15 cellular contexts compared by ENCODE assay signal in the genomic region with DNA sequence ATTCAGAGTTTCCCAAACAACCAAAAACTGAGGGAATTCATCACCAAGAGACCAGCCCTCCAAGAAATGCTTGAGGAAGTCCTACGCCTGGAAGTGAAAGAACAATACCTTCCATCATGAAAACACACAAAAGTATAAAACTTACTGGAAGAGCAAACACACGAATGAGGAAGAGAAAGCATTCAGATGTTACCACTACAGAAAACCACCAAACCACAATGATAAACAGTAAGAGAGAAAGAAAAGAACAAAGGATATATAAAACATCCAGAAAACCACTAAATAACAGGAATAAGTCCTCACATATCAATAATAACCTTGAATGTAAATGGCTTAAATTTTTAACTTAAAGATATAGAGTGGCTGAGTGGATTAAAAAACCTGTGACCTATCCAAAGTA. TPM values are rescaled to one million over a fixed set of nuclear protein-coding genes. Genes with fewer than 3 reads are reported as not detected.
DNase-seq lines count a peak whose midpoint lies in the region; ATAC-seq, FAIRE-seq and TF ChIP-seq lines count a peak whose summit lies in the region.
"Had no signal": no experiment of that assay in that cellular context is flagged by ENCODE, and none has a peak within 500 bp of the region (broad histone marks: within the 10 kb centered on the region; RNA-seq: fewer than 3 reads in every experiment).

No MANE protein-coding gene starts in this region.

- TF ChIP-seq CTCF in DOHH2 (IDR thresholded peaks at IDR 0.05; ENCODE audit: low read depth, low read length, poor library complexity, severe bottlenecking) (no peak), KMS-11 (conservative IDR thresholded peaks at IDR 0.05; ENCODE audit: low read depth, low read length) (no peak), GM12878 (IDR thresholded peaks at IDR 0.05 in 2 of 3, conservative IDR thresholded peaks at IDR 0.05 in 1 of 3; ENCODE audit: control insufficient read depth in 2 of 3, extremely low read depth in 1 of 3, insufficient read depth in 1 of 3, low read depth in 3 of 3, low read length in 3 of 3) (no peak), dorsolateral prefrontal cortex (IDR thresholded peaks at IDR 0.05 in 54 of 56, conservative IDR thresholded peaks at IDR 0.05 in 2 of 56; ENCODE audit: low read depth in 1 of 56, partially characterized antibody in 56 of 56) (no peak)

- BruUV-seq in GM12878 (replicated peaks; lab: Mats Ljungman, UMichigan), result no TSS peak

- ATAC-seq in GM21529 (IDR thresholded peaks at IDR 0.05; ENCODE audit: unreplicated experiment), result peak; percentile 65
- peak; percentile 39; the same call in 2 of the 3 replicates for ATAC-seq in GM12878
- ATAC-seq: naive thymus-derived CD8-positive, alpha-beta T cell had no signal

- 5% methylated on average over 2 of the region's 2 CpGs for WGBS in GM12878 (ENCODE audit: insufficient coverage, insufficient replicate concordance, low lambda C conversion rate, missing lambda C conversion rate)

- TF ChIP-seq POLR2A in GM12878 (IDR thresholded peaks at IDR 0.05; ENCODE audit: low read depth, low read length), result no peak

- H3K9ac ChIP-seq in KMS-11, result no peak overlapping the region
- H3K9ac ChIP-seq in GM12878 (ENCODE audit: control insufficient read depth, insufficient read depth, low read length), result no peak overlapping the region
- H3K9ac ChIP-seq: SK-N-SH had no signal

- POLR2A ChIA-PET in GM12878 (lab: Charles Lee), result no interaction called here
- POLR2A ChIA-PET in activated CD4-positive, alpha-beta memory T cell treated with anti-CD3 and anti-CD28 coated beads for 36 hours (lab: Charles Lee), result no interaction called here

- SMC1A ChIA-PET in GM12878 (lab: Charles Lee; ENCODE audit: uncharacterized antibody, unreplicated experiment), result no interaction called here

- H3K36me3 ChIP-seq in DOHH2 (ENCODE audit: control insufficient read depth, low read length) (no peaks in the 10 kb centered on the region), KMS-11 (ENCODE audit: insufficient read depth) (no peaks in the 10 kb centered on the region), GM12878 (ENCODE audit: control insufficient read depth in 2 of 2, insufficient read depth in 2 of 2, low read length in 1 of 2) (no peaks in the 10 kb centered on the region)
- H3K36me3 ChIP-seq: suprapubic skin had no signal

- peaks cover 12% of the 10 kb centered on the region for H3K4me1 ChIP-seq in DOHH2 (ENCODE audit: control insufficient read depth, low read length)
- H3K4me1 ChIP-seq in KMS-11 (ENCODE audit: low read depth, poor library complexity, severe bottlenecking), result peaks cover 12% of the 10 kb centered on the region
- H3K4me1 ChIP-seq in GM12878 (ENCODE audit: control insufficient read depth, insufficient read depth, low read length), result peaks cover 5% of the 10 kb centered on the region

- DNase-seq in GM12878 (ENCODE audit: low read depth, low spot score) (no peak), dorsolateral prefrontal cortex (no peak), ureter (ENCODE audit: low spot score) (no peak), HK-2 (ENCODE audit: unreplicated experiment) (no peak)
- DNase-seq in activated CD4-positive, alpha-beta memory T cell treated with anti-CD3 and anti-CD28 coated beads for 36 hours, result no peak
- DNase-seq: activated CD8-positive, alpha-beta memory T cell treated with anti-CD3 and anti-CD28 coated beads, Interleukin-2, amount 50 U/mL, for 4 hours; naive thymus-derived CD8-positive, alpha-beta T cell; NCI-H2081; SK-N-SH; stimulated activated CD4-positive, alpha-beta T cell treated with anti-CD3 and anti-CD28 coated beads, Interleukin-1b, Interleukin-23, amount 100 ng/mL, for 48 hours had no signal

- peaks cover 6% of the 10 kb centered on the region for H3K27me3 ChIP-seq in DOHH2 (ENCODE audit: control insufficient read depth, low read length)
- no peaks in the 10 kb centered on the region for H3K27me3 ChIP-seq in KMS-11 (ENCODE audit: insufficient read depth, low read depth)
- no peaks in the 10 kb centered on the region for H3K27me3 ChIP-seq in GM12878 (replicated peaks in 1 of 2; ENCODE audit: control insufficient read depth in 2 of 2, insufficient read depth in 2 of 2, low read length in 1 of 2)
- no peaks in the 10 kb centered on the region for H3K27me3 ChIP-seq in dorsolateral prefrontal cortex
- H3K27me3 ChIP-seq: suprapubic skin had no signal

- no peaks in the 10 kb centered on the region for H3K4me1 Mint-ChIP-seq in activated CD4-positive, alpha-beta memory T cell treated with anti-CD3 and anti-CD28 coated beads for 36 hours (ENCODE audit: low read depth)

- no peak overlapping the region for H3K27ac Mint-ChIP-seq in activated CD4-positive, alpha-beta memory T cell treated with anti-CD3 and anti-CD28 coated beads for 36 hours
- H3K27ac Mint-ChIP-seq: naive thymus-derived CD8-positive, alpha-beta T cell had no signal

- CTCF ChIA-PET in GM12878 (lab: Yijun Ruan, JAX), result no interaction called here
- CTCF ChIA-PET in activated CD4-positive, alpha-beta memory T cell treated with anti-CD3 and anti-CD28 coated beads for 36 hours (lab: Charles Lee), result no interaction called here

- TF ChIP-seq EP300 in GM12878 (IDR thresholded peaks at IDR 0.05; ENCODE audit: borderline replicate concordance in 1 of 2, control insufficient read depth in 1 of 2, low read depth in 2 of 2, low read length in 2 of 2), result no peak

- H3K4me2 ChIP-seq in DOHH2 (ENCODE audit: low read length) (peak overlapping the region; percentile 16; the same call in 1 of the 2 replicates), KMS-11 (peak overlapping the region; percentile 29), GM12878 (ENCODE audit: control insufficient read depth, insufficient read depth) (peak overlapping the region; percentile 22; the same call in 1 of the 2 replicates)
- H3K4me2 ChIP-seq: SK-N-SH had no signal

- no peaks in the 10 kb centered on the region for H3K36me3 Mint-ChIP-seq in activated CD4-positive, alpha-beta memory T cell treated with anti-CD3 and anti-CD28 coated beads for 36 hours

- TF ChIP-seq RAD21 in GM12878 (IDR thresholded peaks at IDR 0.05; ENCODE audit: insufficient read depth, low read depth, low read length), result no peak

- FAIRE-seq in GM12878 (lab: Jason Lieb, UNC), result peak; percentile 80
- FAIRE-seq: colon had no signal

- in situ Hi-C loops in GM12878 (cut with MboI), result no loop called here

- H3K27me3 Mint-ChIP-seq in activated CD4-positive, alpha-beta memory T cell treated with anti-CD3 and anti-CD28 coated beads for 36 hours, result peaks cover 11% of the 10 kb centered on the region

- H3K27ac ChIP-seq in DOHH2 (ENCODE audit: low read depth, low read length) (no peak overlapping the region), KMS-11 (no peak overlapping the region), GM12878 (ENCODE audit: control insufficient read depth, insufficient read depth) (no peak overlapping the region), dorsolateral prefrontal cortex (no peak overlapping the region)
- H3K27ac ChIP-seq: suprapubic skin had no signal

- no peak overlapping the region for H2AFZ ChIP-seq in KMS-11 (ENCODE audit: low read depth)
- no peak overlapping the region for H2AFZ ChIP-seq in GM12878 (ENCODE audit: control insufficient read depth, low read depth, low read length)

- intact Hi-C loops in GM12878 (cut with micrococcal nuclease; ENCODE audit: unreplicated experiment), result no loop called here
- intact Hi-C loops in activated CD4-positive, alpha-beta memory T cell treated with anti-CD3 and anti-CD28 coated beads for 36 hours (cut with micrococcal nuclease), result no loop called here
- intact Hi-C loops in dorsolateral prefrontal cortex (cut with DNase I), result no loop called here

- peaks cover 14% of the 10 kb centered on the region for H3K9me3 Mint-ChIP-seq in activated CD4-positive, alpha-beta memory T cell treated with anti-CD3 and anti-CD28 coated beads for 36 hours

- H3K79me2 ChIP-seq in DOHH2 (ENCODE audit: control insufficient read depth, low read length) (no peaks in the 10 kb centered on the region), KMS-11 (ENCODE audit: insufficient read depth, low read depth) (no peaks in the 10 kb centered on the region), GM12878 (ENCODE audit: control insufficient read depth, insufficient read depth, low read length) (no peaks in the 10 kb centered on the region)

- no peaks in the 10 kb centered on the region for H3K9me2 ChIP-seq in DOHH2 (replicated peaks; ENCODE audit: control insufficient read depth, low read length)
- H3K9me2 ChIP-seq: SK-N-SH had no signal

- H4K20me1 ChIP-seq in DOHH2 (ENCODE audit: control insufficient read depth, insufficient read depth, low read depth, low read length) (no peaks in the 10 kb centered on the region), KMS-11 (ENCODE audit: insufficient read depth) (no peaks in the 10 kb centered on the region), GM12878 (ENCODE audit: control insufficient read depth, insufficient read depth) (no peaks in the 10 kb centered on the region)

- H3K9me3 ChIP-seq in DOHH2 (ENCODE audit: control insufficient read depth, insufficient read depth, low read length), result no peaks in the 10 kb centered on the region; the same call in 1 of the 2 replicates
- H3K9me3 ChIP-seq in GM12878 (replicated peaks; ENCODE audit: control insufficient read depth, insufficient read depth, low read length), result no peaks in the 10 kb centered on the region; the same call in 2 of the 3 replicates
- H3K9me3 ChIP-seq: suprapubic skin had no signal

- H3K4me3 ChIP-seq in DOHH2 (ENCODE audit: low read length) (no peak overlapping the region), KMS-11 (IDR thresholded peaks at IDR 0.05; ENCODE audit: insufficient read depth, low read depth, low read length) (no peak overlapping the region), GM12878 (no peak overlapping the region), dorsolateral prefrontal cortex (no peak overlapping the region)
- H3K4me3 ChIP-seq: suprapubic skin had no signal

- no peaks in the 10 kb centered on the region for H3F3A ChIP-seq in DOHH2 (ENCODE audit: control insufficient read depth, insufficient read depth)

- RAD21 ChIA-PET in GM12878 (lab: Charles Lee; ENCODE audit: unreplicated experiment), result no interaction called here

- H3K4me3 Mint-ChIP-seq in activated CD4-positive, alpha-beta memory T cell treated with anti-CD3 and anti-CD28 coated beads for 36 hours, result no peak overlapping the region

RNA-seq across cellular contexts. Expression of a gene that starts 58.5 kb away (rescaled TPM):
- 45.2 and 45.4 TPM in 2 replicates for total RNA-seq in GM12878 (2013; cell fraction: nucleolus; rRNA removed)
- total RNA-seq in GM12878 (2014; rRNA removed), result 20.0 and 22.6 TPM in 2 replicates
- 21.7 and 23.7 TPM in 2 replicates for total RNA-seq in GM12878 (2014; rRNA removed; fragmentation: Illumina TruSeq; extraction: Trizol)
- total RNA-seq in GM12878 (2021), result 25.3 and 28.1 TPM in 2 replicates
- 8.6 TPM for polyA plus RNA-seq in GM12878 (2011; ENCODE audit: low read depth)
- polyA plus RNA-seq in GM12878 (2011; rRNA removed), result 17.8 and 22.3 TPM in 2 replicates
- 9.8 and 10.1 TPM in 2 replicates for polyA plus RNA-seq in GM12878 (2011; cell fraction: cytosol; rRNA removed)
- polyA plus RNA-seq in GM12878 (2011; cell fraction: nucleus; rRNA removed), result 8.8 TPM in 2 replicates
- 11.7 and 16.2 TPM in 2 replicates for polyA plus RNA-seq in GM12878 (2012)
- polyA plus RNA-seq in GM12878 (2014; fragmentation: Illumina TruSeq; extraction: Trizol), result 18.3 and 21.1 TPM in 2 replicates
- 10 to 100 TPM; 16.7 to 19.0 TPM for polyA plus RNA-seq in GM12878 (2014; fragmentation: Nextera tagmentation; extraction: Ambion mirVana)
- polyA plus RNA-seq in GM12878 (2014; rRNA removed), result 10.6 and 11.8 TPM in 2 replicates
- 10 to 100 TPM; 26.8 to 35.2 TPM for polyA plus RNA-seq in GM12878 (2016; fragmentation: Nextera tagmentation; extraction: Ambion mirVana)
- 28.8 and 29.7 TPM in 2 replicates for polyA minus RNA-seq in GM12878 (2011; rRNA and poly(A)+ RNA removed)
- polyA minus RNA-seq in GM12878 (2011; cell fraction: cytosol; rRNA and poly(A)+ RNA removed), result 12.2 and 12.8 TPM in 2 replicates
- polyA minus RNA-seq in GM12878 (2011; cell fraction: nucleus; rRNA and poly(A)+ RNA removed), result 46.5 and 60.1 TPM in 2 replicates
- total RNA-seq in activated CD4-positive, alpha-beta memory T cell treated with anti-CD3 and anti-CD28 coated beads for 36 hours, result 10 to 100 TPM; 31.1 to 31.5 TPM
- total RNA-seq in dorsolateral prefrontal cortex, result 10 to 100 TPM in 103 of 120 experiments, 1 to 10 TPM in 17; 7.7 to 24.2 (median 12.6) TPM
- 34.9 TPM for total RNA-seq in ureter
